Comparison of ENCODE assay signal across 9 cellular contexts in genomic region chr3:14404396-14405119, GRCh38. TPM values are rescaled to one million over a fixed set of nuclear protein-coding genes. Genes with fewer than 3 reads are reported as not detected.
DNase-seq lines count a peak whose midpoint lies in the region; ATAC-seq, FAIRE-seq and TF ChIP-seq lines count a peak whose summit lies in the region.
"Had no signal": no experiment of that assay in that cellular context is flagged by ENCODE, and none has a peak within 500 bp of the region (broad histone marks: within the 10 kb centered on the region; RNA-seq: fewer than 3 reads in every experiment).

No MANE protein-coding gene starts in this region.

- WGBS in A549 (ENCODE audit: missing lambda C conversion rate) = 18% methylated on average over 8 of the region's 8 CpGs

- CTCF ChIA-PET in A549 (lab: Yijun Ruan, JAX) = interaction anchor here (0.8 to 3.7 kb wide), 13 partner anchors 11 to 201 kb away, joined by 3 to 19 read pairs (median 5); no protein-coding TSS in a partner anchor

- H3K4me2 ChIP-seq in A549 (peak overlapping the region; percentile 94), astrocyte (ENCODE audit: low read length) (peak overlapping the region; percentile 100)

- H3K36me3 ChIP-seq in HAP-1 (replicated peaks) (no peaks in the 10 kb centered on the region), astrocyte (ENCODE audit: insufficient read depth, low read length) (peaks cover 2% of the 10 kb centered on the region), muscle layer of duodenum (ENCODE audit: control insufficient read depth in 1 of 2, insufficient read depth in 2 of 2, low read length in 2 of 2) (no peaks in the 10 kb centered on the region)

- DNase-seq in A549 (ENCODE audit: low read depth in 1 of 2, low spot score in 1 of 2) = peak in 1 of 2 experiments; percentile 27
- peak in 1 of 2 experiments; percentile 27 for DNase-seq in HAP-1 (ENCODE audit: low spot score in 2 of 2)
- no peak for DNase-seq in astrocyte (ENCODE audit: low read depth)
- no peak for DNase-seq in head of caudate nucleus
- no peak for DNase-seq in left lobe of liver (ENCODE audit: low spot score)
- DNase-seq in NCI-H2029 treated with DMSO at 0.1 percent for 48 hours (lab: John Stamatoyannopoulos, UW) = no peak

- no peak overlapping the region for H2AFZ ChIP-seq in astrocyte (ENCODE audit: low read depth, low read length)

- H3K27ac ChIP-seq in A549 (peak overlapping the region; percentile 92 to 98), astrocyte (ENCODE audit: low read depth, low read length) (no peak overlapping the region), muscle layer of duodenum (ENCODE audit: low read length) (no peak overlapping the region)
- H3K27ac ChIP-seq: epithelial cell of prostate had no signal

- H3K4me1 ChIP-seq in A549 (peaks cover 55% of the 10 kb centered on the region), HAP-1 (peaks cover 9% of the 10 kb centered on the region), astrocyte (ENCODE audit: insufficient read depth, low read length) (peaks cover 23% of the 10 kb centered on the region), muscle layer of duodenum (ENCODE audit: control insufficient read depth in 1 of 2, insufficient read depth in 2 of 2, low read length in 2 of 2) (peaks cover 6 to 39% of the 10 kb centered on the region in 2 donors)

- H3K9me3 Mint-ChIP-seq in astrocyte (ENCODE audit: unreplicated experiment) = no peaks in the 10 kb centered on the region

- peak overlapping the region; percentile 96 for H3K4me3 Mint-ChIP-seq in astrocyte (ENCODE audit: unreplicated experiment)

- intact Hi-C loops in head of caudate nucleus (cut with DNase I) = loop anchor here (10.0 kb wide), 1 partner anchor 50 kb away; no protein-coding TSS in a partner anchor

- no peak for TF ChIP-seq POLR2A in A549 (IDR thresholded peaks at IDR 0.05; ENCODE audit: low read length)

- no peak for TF ChIP-seq RAD21 in A549 (conservative IDR thresholded peaks at IDR 0.05 in 1 of 2, IDR thresholded peaks at IDR 0.05 in 1 of 2)

- no peaks in the 10 kb centered on the region for H3K36me3 Mint-ChIP-seq in astrocyte (ENCODE audit: low read depth, unreplicated experiment)

- TF ChIP-seq CTCF in A549 (IDR thresholded peaks at IDR 0.05) = no peak
- no peak for TF ChIP-seq CTCF in astrocyte (IDR thresholded peaks at IDR 0.05; ENCODE audit: insufficient read depth, low read depth, low read length)

- H3K4me3 ChIP-seq in A549 (peak overlapping the region; percentile 75), HAP-1 (peak overlapping the region; percentile 63), astrocyte (ENCODE audit: insufficient read depth, low read depth, low read length) (peak overlapping the region; percentile 44), muscle layer of duodenum (ENCODE audit: low read depth in 1 of 2, low read length in 2 of 2) (peak overlapping the region; percentile 83 to 96)

- FAIRE-seq in A549 (lab: Jason Lieb, UNC) (no peak), astrocyte (lab: Jason Lieb, UNC) (no peak)

- peaks cover 56% of the 10 kb centered on the region for H3K79me2 ChIP-seq in astrocyte (ENCODE audit: insufficient read depth, low read length)

- in situ Hi-C loops in HAP-1 (cut with MboI; ENCODE audit: low sequenced_read_pairs) = no loop called here

- H3K27me3 ChIP-seq in HAP-1 (ENCODE audit: low read depth) (no peaks in the 10 kb centered on the region), astrocyte (ENCODE audit: insufficient read depth, low read length) (no peaks in the 10 kb centered on the region), muscle layer of duodenum (ENCODE audit: low read depth, low read length) (no peaks in the 10 kb centered on the region)

- POLR2A ChIA-PET in A549 (lab: Yijun Ruan, JAX) = interaction anchor here (1.7 kb wide), 1 partner anchor 11 kb away, joined by 7 read pairs; no protein-coding TSS in a partner anchor

- H3K9me3 ChIP-seq in A549 (no peaks in the 10 kb centered on the region), HAP-1 (no peaks in the 10 kb centered on the region), astrocyte (ENCODE audit: insufficient read depth, low read depth, low read length) (no peaks in the 10 kb centered on the region), muscle layer of duodenum (ENCODE audit: control insufficient read depth in 1 of 2, low read length in 2 of 2) (no peaks in the 10 kb centered on the region)

- H3K27ac Mint-ChIP-seq in astrocyte (ENCODE audit: unreplicated experiment) = no peak overlapping the region

- peak overlapping the region; percentile 81 for H3K9ac ChIP-seq in astrocyte (ENCODE audit: low read length)

- peaks cover 8% of the 10 kb centered on the region for H3K27me3 Mint-ChIP-seq in astrocyte (ENCODE audit: low read depth, unreplicated experiment)

- H4K20me1 ChIP-seq in astrocyte (ENCODE audit: insufficient read depth, low read length) = peaks cover 44% of the 10 kb centered on the region

- TF ChIP-seq EP300 in A549 (IDR thresholded peaks at IDR 0.05) = no peak

- no peak for ATAC-seq in A549
- no peak for ATAC-seq in left lobe of liver
- no peak for ATAC-seq in HG02763 (IDR thresholded peaks at IDR 0.05; ENCODE audit: unreplicated experiment)

- peaks cover 5% of the 10 kb centered on the region for H3K4me1 Mint-ChIP-seq in astrocyte (ENCODE audit: low read depth, unreplicated experiment)

TF ChIP-seq in A549, 52 proteins besides CTCF, POLR2A, EP300 and RAD21:
- peak; percentile 97 for TF ChIP-seq KDM1A (IDR thresholded peaks at IDR 0.05; ENCODE audit: low read depth)
- TF ChIP-seq CHD4 (IDR thresholded peaks at IDR 0.05; ENCODE audit: borderline replicate concordance) = peak; percentile 86; the same call in 1 of the 2 replicates
- peak; percentile 94 for TF ChIP-seq HDAC2 (IDR thresholded peaks at IDR 0.05)
- TF ChIP-seq TP53 (CRISPR knock-in tag; IDR thresholded peaks at IDR 0.05) = no peak
- TF ChIP-seq ESRRA (IDR thresholded peaks at IDR 0.05; ENCODE audit: borderline replicate concordance, low read length) = 0 out of 2 replicates have a peak, but pooled peaks have one; percentile 74

RNA-seq across cellular contexts. Expression of gene SLC6A6, which starts 2.2 kb away (rescaled TPM):
- polyA plus RNA-seq in A549 (2011; rRNA removed) = 73.3 and 76.2 TPM in 2 replicates
- 39.4 and 55.1 TPM in 2 replicates for polyA plus RNA-seq in A549 (2012; cell fraction: cytosol; rRNA removed)
- 144 and 151 TPM in 2 replicates for polyA plus RNA-seq in A549 (2012; cell fraction: nucleus; rRNA removed)
- 66.2 to 73.8 TPM (median 66.5 TPM) in 3 replicates for polyA plus RNA-seq in A549 (2017; fragmentation: RNase III; extraction: RNeasy Plus Mini Kit Qiagen cat#74134 plus additional on column Dnase treatment)
- 141 and 148 TPM in 2 replicates for polyA minus RNA-seq in A549 (2011; rRNA and poly(A)+ RNA removed)
- 18.6 and 24.2 TPM in 2 replicates for total RNA-seq in astrocyte
- 3.2 TPM for total RNA-seq in left lobe of liver

Comparison
In these comparisons a context has a peak if more than half of its experiments do, and no peak if none do; other contexts are left out.
1. H3K27ac ChIP-seq: peak in A549 (2 of 2); none in astrocyte (single experiment) and muscle layer of duodenum (single experiment).
2. Peak in every context shown above with its lines, with median percentiles within 50 percentile points of each other: H3K4me3 ChIP-seq.